ENCODE assay signal across 21 cellular contexts in genomic region chr2:17327649-17328048, GRCh38.
"Had no signal": no experiment of that assay in that cellular context is flagged by ENCODE, and none has a peak within 500 bp of the region (broad histone marks: within the 10 kb centered on the region; RNA-seq: fewer than 3 reads in every experiment).

No MANE protein-coding gene starts in this region.

- H3K27ac ChIP-seq: dorsolateral prefrontal cortex, hepatocyte, psoas muscle, spleen, testis, tibial nerve, upper lobe of right lung, vagina had no signal

- DNase-seq: cortex of kidney; effector CD8-positive, alpha-beta T cell; esophagus squamous epithelium; foreskin melanocyte; head of caudate nucleus; kidney; left colon; naive thymus-derived CD4-positive, alpha-beta T cell; nephron progenitor cell; psoas muscle; spleen; stimulated activated CD4-positive, alpha-beta T cell treated with anti-CD3 and anti-CD28 coated beads, Interleukin-15, amount 100 ng/mL, for 24 hours; stimulated activated CD4-positive, alpha-beta T cell treated with anti-CD3 and anti-CD28 coated beads, Interleukin-1b, Interleukin-23, amount 100 ng/mL, for 48 hours; stimulated activated CD4-positive, alpha-beta T cell treated with anti-CD3 and anti-CD28 coated beads, Interleukin-4, amount 100 ng/mL, for 24 hours; testis; upper lobe of right lung had no signal

- H3K27me3 ChIP-seq: dorsolateral prefrontal cortex, esophagus squamous epithelium, hepatocyte, spleen, testis, tibial nerve, upper lobe of right lung, vagina had no signal

- H3K9me3 ChIP-seq: esophagus squamous epithelium, psoas muscle, spleen, testis, tibial nerve, upper lobe of right lung, vagina had no signal

- H3K4me3 ChIP-seq: dorsolateral prefrontal cortex, esophagus squamous epithelium, hepatocyte, psoas muscle, spleen, testis, tibial nerve, upper lobe of right lung, vagina had no signal

- ATAC-seq: left colon; naive thymus-derived CD4-positive, alpha-beta T cell; psoas muscle; sciatic nerve; upper lobe of right lung had no signal

- H3K36me3 ChIP-seq: esophagus squamous epithelium, spleen, tibial nerve, upper lobe of right lung, vagina had no signal

- H3K4me1 ChIP-seq: psoas muscle, spleen, testis, tibial nerve, upper lobe of right lung, vagina had no signal
